1 cellular context compared by ENCODE assay signal in genomic region chr1:179809506-179810366, GRCh38.
TF ChIP-seq lines count a peak whose summit lies in the region.

No MANE protein-coding gene starts in this region.

TF ChIP-seq in IMR-90, 13 proteins besides CTCF, POLR2A, EP300 and RAD21:
- peak; percentile 81 for TF ChIP-seq SMC3 (IDR thresholded peaks at IDR 0.05; ENCODE audit: low read depth, low read length)
- no peak for TF ChIP-seq BHLHE40 (IDR thresholded peaks at IDR 0.05; ENCODE audit: low read depth, low read length)
TF ChIP-seq in IMR-90: peak in this region for 1.
